ENCODE assay signal across 7 cellular contexts in genomic region chr11:62678770-62679696, GRCh38. TPM values are rescaled to one million over a fixed set of nuclear protein-coding genes. Genes with fewer than 3 reads are reported as not detected.
DNase-seq lines count a peak whose midpoint lies in the region; ATAC-seq, FAIRE-seq and TF ChIP-seq lines count a peak whose summit lies in the region.

A gene with protein sequence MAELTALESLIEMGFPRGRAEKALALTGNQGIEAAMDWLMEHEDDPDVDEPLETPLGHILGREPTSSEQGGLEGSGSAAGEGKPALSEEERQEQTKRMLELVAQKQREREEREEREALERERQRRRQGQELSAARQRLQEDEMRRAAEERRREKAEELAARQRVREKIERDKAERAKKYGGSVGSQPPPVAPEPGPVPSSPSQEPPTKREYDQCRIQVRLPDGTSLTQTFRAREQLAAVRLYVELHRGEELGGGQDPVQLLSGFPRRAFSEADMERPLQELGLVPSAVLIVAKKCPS (minus strand): TSS chr11:62679073. CDS start chr11:62678923, 150 bp downstream.

- peak within 1 kb of the TSS; percentile 88 to 98 (median 94) for H3K4me3 ChIP-seq in HepG2 (replicated peaks in 1 of 3; ENCODE audit: insufficient read depth in 1 of 3, low read depth in 2 of 3, low read length in 3 of 3)

- no peaks in the 10 kb centered on the region for H3K27me3 ChIP-seq in HepG2 (ENCODE audit: control insufficient read depth in 1 of 2, insufficient read depth in 2 of 2, low read length in 2 of 2)

- H3K27ac ChIP-seq in HepG2 (ENCODE audit: extremely low read length, insufficient read depth, low read length), result peak within 1 kb of the TSS; percentile 86

- TF ChIP-seq CTCF in HepG2 (CRISPR knock-in tag; IDR thresholded peaks at IDR 0.05), result no peak

- BruUV-seq in HepG2 (replicated peaks; lab: Mats Ljungman, UMichigan), result TSS peak; percentile 81

- TF ChIP-seq EP300 in HepG2 (IDR thresholded peaks at IDR 0.05; ENCODE audit: low read depth in 2 of 2, low read length in 2 of 2), result no peak
- 0 out of 2 replicates have a peak, but pooled peaks have one; percentile 11 for TF ChIP-seq EP300 in HepG2 (CRISPR knock-in tag; IDR thresholded peaks at IDR 0.05; ENCODE audit: borderline replicate concordance)

- intact Hi-C loops in dendritic cell treated with granulocyte-macrophage colony-stimulating factor and Interleukin-4, amounts not matched to agents 40 ng/mL and 50 ng/mL, for 4 days (cut with micrococcal nuclease), result loop anchor here (1.0 kb wide), 1 partner anchor 26 kb away; the partner anchor contains the start of gene INTS5
- intact Hi-C loops in HepG2 (cut with micrococcal nuclease; ENCODE audit: unreplicated experiment), result no loop called here

- peaks cover 48% of the 10 kb centered on the region for H3K36me3 Mint-ChIP-seq in dendritic cell treated with granulocyte-macrophage colony-stimulating factor and Interleukin-4, amounts not matched to agents 40 ng/mL and 50 ng/mL, for 4 days (ENCODE audit: low read depth)

- POLR2A ChIA-PET in HepG2 (lab: Yijun Ruan, JAX), result interaction anchor here (1.1 to 3.6 kb wide), 7 partner anchors 9 to 177 kb away, joined by 3 to 54 read pairs (median 19); partner anchors contain the start of genes C11orf98, CSKMT, HNRNPUL2 and LBHD1

- peak within 1 kb of the TSS; percentile 87 for H3K4me3 Mint-ChIP-seq in dendritic cell treated with granulocyte-macrophage colony-stimulating factor and Interleukin-4, amounts not matched to agents 40 ng/mL and 50 ng/mL, for 4 days

- peaks cover 8% of the 10 kb centered on the region for H3K79me2 ChIP-seq in HepG2 (ENCODE audit: insufficient read depth, low read length)

- H3K9me3 Mint-ChIP-seq in dendritic cell treated with granulocyte-macrophage colony-stimulating factor and Interleukin-4, amounts not matched to agents 40 ng/mL and 50 ng/mL, for 4 days, result no peaks in the 10 kb centered on the region

- DNase-seq in NCI-H748 (lab: John Stamatoyannopoulos, UW; ENCODE audit: unreplicated experiment) (peak; percentile 90), HepG2 (ENCODE audit: low spot score) (peak; percentile 79)
- DNase-seq in activated CD4-positive, alpha-beta T cell treated with anti-CD3 and anti-CD28 coated beads, Interleukin-2, amount 50 U/mL, for 24 hours (ENCODE audit: low read depth in 1 of 2, low spot score in 1 of 2), result peak; percentile 64 to 86
- DNase-seq in stimulated activated CD4-positive, alpha-beta T cell treated with anti-CD3 and anti-CD28 coated beads, Interleukin-2, amount 100 ng/mL, for 48 hours, result peak; percentile 80 to 82

- peak within 1 kb of the TSS; percentile 95 for H3K27ac Mint-ChIP-seq in dendritic cell treated with granulocyte-macrophage colony-stimulating factor and Interleukin-4, amounts not matched to agents 40 ng/mL and 50 ng/mL, for 4 days

- peak within 1 kb of the TSS; percentile 98 for H3K4me2 ChIP-seq in HepG2 (ENCODE audit: low read depth, low read length)

- H3K4me1 Mint-ChIP-seq in dendritic cell treated with granulocyte-macrophage colony-stimulating factor and Interleukin-4, amounts not matched to agents 40 ng/mL and 50 ng/mL, for 4 days (ENCODE audit: low read depth), result peaks cover 44% of the 10 kb centered on the region

- H3K27me3 Mint-ChIP-seq in dendritic cell treated with granulocyte-macrophage colony-stimulating factor and Interleukin-4, amounts not matched to agents 40 ng/mL and 50 ng/mL, for 4 days, result no peaks in the 10 kb centered on the region

- H2AFZ ChIP-seq in HepG2 (ENCODE audit: low read length), result peak within 1 kb of the TSS; percentile 91

- TF ChIP-seq POLR2A in HepG2 (IDR thresholded peaks at IDR 0.05; ENCODE audit: insufficient read depth in 1 of 2, low read depth in 2 of 2, low read length in 2 of 2), result peak; percentile 72 to 79

- peaks cover 37% of the 10 kb centered on the region for H3K4me1 ChIP-seq in HepG2 (ENCODE audit: insufficient read depth, low read length)

- H4K20me1 ChIP-seq in HepG2 (ENCODE audit: insufficient read depth, low read length), result no peaks in the 10 kb centered on the region

- peak within 1 kb of the TSS; percentile 94 for H3K9ac ChIP-seq in HepG2 (ENCODE audit: insufficient read depth, low read depth, low read length)

- in situ Hi-C loops in HepG2 (cut with HindIII; ENCODE audit: extremely low pct_ligation_motif_present, low pct_unique_long_range_greater_than_20kb), result no loop called here

- no peak; the same call in 1 of the 2 replicates for TF ChIP-seq RAD21 in HepG2 (CRISPR knock-in tag; IDR thresholded peaks at IDR 0.05)

- CTCF ChIA-PET in HepG2 (lab: Yijun Ruan, JAX; ENCODE audit: low intra/inter-chr PET ratio, low total read pairs), result no interaction called here

- FAIRE-seq in HepG2 (lab: Jason Lieb, UNC), result peak; percentile 72

- H3K9me3 ChIP-seq in HepG2 (ENCODE audit: low read length), result no peaks in the 10 kb centered on the region

- peaks cover 0 to 7% of the 10 kb centered on the region in 2 experiments; a peak in 1 of 5 replicates for H3K36me3 ChIP-seq in HepG2 (replicated peaks in 1 of 2; ENCODE audit: control insufficient read depth in 1 of 2, insufficient read depth in 2 of 2, low read length in 2 of 2)

- 19% methylated on average over 14 of the region's 55 CpGs for WGBS in HepG2 (ENCODE audit: low lambda C conversion rate)

- ATAC-seq in GM18861 (IDR thresholded peaks at IDR 0.05; ENCODE audit: unreplicated experiment), result peak; percentile 49
- ATAC-seq in HG03439 (IDR thresholded peaks at IDR 0.05; ENCODE audit: unreplicated experiment), result peak; percentile 60
- ATAC-seq in HepG2, result peak; percentile 79

TF ChIP-seq in HepG2, 621 proteins besides CTCF, POLR2A, EP300 and RAD21 (continues in another document):
- TF ChIP-seq ZNF446 (CRISPR knock-in tag; IDR thresholded peaks at IDR 0.05), result 0 out of 2 replicates have a peak, but pooled peaks have one; percentile 42
- no peak; the same call in 1 of the 2 replicates for TF ChIP-seq ZNF766 (CRISPR knock-in tag; IDR thresholded peaks at IDR 0.05; ENCODE audit: borderline replicate concordance)
- no peak for TF ChIP-seq BRCA1 (CRISPR knock-in tag; IDR thresholded peaks at IDR 0.05)
- no peak for TF ChIP-seq TCF12 (IDR thresholded peaks at IDR 0.05)
- TF ChIP-seq TCF12 (CRISPR knock-in tag; IDR thresholded peaks at IDR 0.05), result 0 out of 2 replicates have a peak, but pooled peaks have one; percentile 7
- TF ChIP-seq MXI1 (IDR thresholded peaks at IDR 0.05; ENCODE audit: borderline replicate concordance, low read depth, low read length), result peak; percentile 77; the same call in 2 of the 3 replicates
- peak; percentile 57; the same call in 1 of the 2 replicates for TF ChIP-seq MED1 (CRISPR knock-in tag; IDR thresholded peaks at IDR 0.05)
- no peak for TF ChIP-seq ZFP37 (CRISPR knock-in tag; IDR thresholded peaks at IDR 0.05; ENCODE audit: borderline replicate concordance)
- peak; percentile 77 for TF ChIP-seq MEF2D (CRISPR knock-in tag; IDR thresholded peaks at IDR 0.05)
- peak; percentile 95 for TF ChIP-seq KMT2A (CRISPR knock-in tag; IDR thresholded peaks at IDR 0.05)
- TF ChIP-seq, protein P1, sequence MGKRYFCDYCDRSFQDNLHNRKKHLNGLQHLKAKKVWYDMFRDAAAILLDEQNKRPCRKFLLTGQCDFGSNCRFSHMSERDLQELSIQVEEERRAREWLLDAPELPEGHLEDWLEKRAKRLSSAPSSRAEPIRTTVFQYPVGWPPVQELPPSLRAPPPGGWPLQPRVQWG (CRISPR knock-in tag; IDR thresholded peaks at IDR 0.05; ENCODE audit: borderline replicate concordance, low read depth), result no peak
- no peak for TF ChIP-seq ZNF281 (CRISPR knock-in tag; IDR thresholded peaks at IDR 0.05; ENCODE audit: borderline replicate concordance)

RNA-seq across cellular contexts. Expression of the gene that starts here (rescaled TPM):
- 52.4 and 58.9 TPM in 2 replicates for total RNA-seq in HepG2 (2016; rRNA removed; fragmentation: Illumina TruSeq; extraction: Trizol)
- total RNA-seq in HepG2 (2016; cell fraction: cytosol; rRNA removed; fragmentation: Illumina TruSeq; extraction: Trizol; ENCODE audit: low read depth), result 25.0 and 28.4 TPM in 2 replicates
- 56.1 and 62.3 TPM in 2 replicates for total RNA-seq in HepG2 (2016; cell fraction: insoluble cytoplasmic fraction; rRNA removed; fragmentation: Illumina TruSeq; extraction: Trizol)
- 40.8 and 41.9 TPM in 2 replicates for total RNA-seq in HepG2 (2016; cell fraction: membrane; rRNA removed; fragmentation: Illumina TruSeq; extraction: Trizol)
- 27.3 and 31.1 TPM in 2 replicates for total RNA-seq in HepG2 (2016; cell fraction: nucleus; rRNA removed; fragmentation: Illumina TruSeq; extraction: Trizol)
- 47.1 and 47.5 TPM in 2 replicates for polyA plus RNA-seq in HepG2 (2011; rRNA removed)
- 59.8 and 76.4 TPM in 2 replicates for polyA plus RNA-seq in HepG2 (2011; cell fraction: cytosol; rRNA removed)
- polyA plus RNA-seq in HepG2 (2011; cell fraction: nucleus; rRNA removed), result 80.0 and 89.1 TPM in 2 replicates
- 44.4 and 52.5 TPM in 2 replicates for polyA plus RNA-seq in HepG2 (2012)
- polyA plus RNA-seq in HepG2 (2016; cell fraction: cytosol; fragmentation: Illumina TruSeq; extraction: Trizol; ENCODE audit: low read depth), result 36.1 and 38.7 TPM in 2 replicates
- polyA plus RNA-seq in HepG2 (2016; cell fraction: insoluble cytoplasmic fraction; fragmentation: Illumina TruSeq; extraction: Trizol; ENCODE audit: low read depth), result 75.2 and 76.6 TPM in 2 replicates
- polyA plus RNA-seq in HepG2 (2016; cell fraction: membrane; fragmentation: Illumina TruSeq; extraction: Trizol; ENCODE audit: low read depth), result 44.4 and 47.0 TPM in 2 replicates
- 73.9 and 74.6 TPM in 2 replicates for polyA plus RNA-seq in HepG2 (2016; cell fraction: nucleus; fragmentation: Illumina TruSeq; extraction: Trizol; ENCODE audit: insufficient read depth, low read depth)
- 28.1 and 56.9 TPM in 2 replicates for polyA minus RNA-seq in HepG2 (2011; rRNA and poly(A)+ RNA removed; ENCODE audit: low replicate concordance)
- polyA minus RNA-seq in HepG2 (2011; cell fraction: cytosol; rRNA and poly(A)+ RNA removed), result 21.0 and 25.1 TPM in 2 replicates
- 22.1 and 24.7 TPM in 2 replicates for polyA minus RNA-seq in HepG2 (2011; cell fraction: nucleus; rRNA and poly(A)+ RNA removed)

Comparison
In these comparisons a context has a peak if more than half of its experiments do, and no peak if none do; other contexts are left out.
1. Peak in every context shown above with its lines: DNase-seq, ATAC-seq, H3K4me3 ChIP-seq and H3K27ac ChIP-seq.